1 cellular context compared by ENCODE assay signal in genomic region chr19:43901395-43902390, GRCh38.
TF ChIP-seq lines count a peak whose summit lies in the region.

No MANE protein-coding gene starts in this region.

TF ChIP-seq in HepG2, 621 proteins besides CTCF, POLR2A, EP300 and RAD21 (continued from another document and continues in another):
- peak; percentile 36; the same call in 1 of the 2 replicates for TF ChIP-seq ZGPAT (CRISPR knock-in tag; IDR thresholded peaks at IDR 0.05)
- TF ChIP-seq MLLT10 (CRISPR knock-in tag; IDR thresholded peaks at IDR 0.05) = no peak
- TF ChIP-seq SRF (IDR thresholded peaks at IDR 0.05; ENCODE audit: low read depth, low read length) = no peak
- no peak for TF ChIP-seq JARID2 (CRISPR knock-in tag; IDR thresholded peaks at IDR 0.05; ENCODE audit: insufficient replicate concordance)
- 0 out of 2 replicates have a peak, but pooled peaks have one; percentile 22 for TF ChIP-seq ARNTL (CRISPR knock-in tag; IDR thresholded peaks at IDR 0.05)
- TF ChIP-seq HNF1B (CRISPR knock-in tag; IDR thresholded peaks at IDR 0.05) = peak; percentile 64; the same call in 1 of the 2 replicates
- no peak for TF ChIP-seq ZNF414 (CRISPR knock-in tag; IDR thresholded peaks at IDR 0.05)
- TF ChIP-seq ATM (IDR thresholded peaks at IDR 0.05; ENCODE audit: borderline replicate concordance) = no peak
- no peak for TF ChIP-seq PTBP1 (IDR thresholded peaks at IDR 0.05; ENCODE audit: low read depth, low read length, poor library complexity, severe bottlenecking)
- TF ChIP-seq E2F1 (CRISPR knock-in tag; IDR thresholded peaks at IDR 0.05) = no peak
- TF ChIP-seq NRL (CRISPR knock-in tag; IDR thresholded peaks at IDR 0.05; ENCODE audit: borderline replicate concordance) = 0 out of 2 replicates have a peak, but pooled peaks have one; percentile 40
- no peak for TF ChIP-seq CREBL2 (CRISPR knock-in tag; IDR thresholded peaks at IDR 0.05; ENCODE audit: borderline replicate concordance)
- TF ChIP-seq NFRKB (IDR thresholded peaks at IDR 0.05) = no peak
- TF ChIP-seq GZF1 (CRISPR knock-in tag; IDR thresholded peaks at IDR 0.05) = no peak
- no peak for TF ChIP-seq KIAA2018 (CRISPR knock-in tag; IDR thresholded peaks at IDR 0.05; ENCODE audit: borderline replicate concordance)
- 0 out of 2 replicates have a peak, but pooled peaks have one; percentile 33 for TF ChIP-seq ZNF563 (CRISPR knock-in tag; IDR thresholded peaks at IDR 0.05)
- peak; percentile 61 for TF ChIP-seq POLR2AphosphoS5 (IDR thresholded peaks at IDR 0.05; ENCODE audit: low read depth, low read length)
- no peak for TF ChIP-seq KLF12 (CRISPR knock-in tag; IDR thresholded peaks at IDR 0.05; ENCODE audit: borderline replicate concordance)
- no peak for TF ChIP-seq GRHL1 (CRISPR knock-in tag; conservative IDR thresholded peaks at IDR 0.05)
- TF ChIP-seq HDAC1 (CRISPR knock-in tag; IDR thresholded peaks at IDR 0.05) = peak; percentile 37; the same call in 1 of the 2 replicates
- TF ChIP-seq BCL3 (CRISPR knock-in tag; IDR thresholded peaks at IDR 0.05) = no peak
- TF ChIP-seq ZNF10 (CRISPR knock-in tag; IDR thresholded peaks at IDR 0.05; ENCODE audit: borderline replicate concordance, low read depth) = no peak
- TF ChIP-seq ZNF629 (CRISPR knock-in tag; conservative IDR thresholded peaks at IDR 0.05) = 0 out of 2 replicates have a peak, but pooled peaks have one; percentile 21
- TF ChIP-seq ZNF292 (CRISPR knock-in tag; IDR thresholded peaks at IDR 0.05; ENCODE audit: borderline replicate concordance, low read depth) = no peak
- no peak for TF ChIP-seq CEBPG (CRISPR knock-in tag; IDR thresholded peaks at IDR 0.05)
- TF ChIP-seq SALL1 (CRISPR knock-in tag; IDR thresholded peaks at IDR 0.05) = peak; percentile 59
- TF ChIP-seq ZNF646 (CRISPR knock-in tag; IDR thresholded peaks at IDR 0.05) = peak; percentile 83
- no peak for TF ChIP-seq ZNF556 (CRISPR knock-in tag; IDR thresholded peaks at IDR 0.05; ENCODE audit: borderline replicate concordance)
- TF ChIP-seq NR2C2 (CRISPR knock-in tag; IDR thresholded peaks at IDR 0.05; ENCODE audit: borderline replicate concordance) = peak; percentile 99
- TF ChIP-seq ZNF740 (CRISPR knock-in tag; IDR thresholded peaks at IDR 0.05) = no peak
- no peak; the same call in 1 of the 2 replicates for TF ChIP-seq ZNF598 (CRISPR knock-in tag; IDR thresholded peaks at IDR 0.05; ENCODE audit: borderline replicate concordance)
- no peak for TF ChIP-seq TRIM24 (CRISPR knock-in tag; IDR thresholded peaks at IDR 0.05)
- TF ChIP-seq ZNF441 (CRISPR knock-in tag; IDR thresholded peaks at IDR 0.05; ENCODE audit: borderline replicate concordance) = no peak
